In genomic region chr4:168076989-168077725, GRCh38 we compare ENCODE assay signal across 9 cellular contexts. TPM values are rescaled to one million over a fixed set of nuclear protein-coding genes. Genes with fewer than 3 reads are reported as not detected.
DNase-seq lines count a peak whose midpoint lies in the region; ATAC-seq and TF ChIP-seq lines count a peak whose summit lies in the region.
"Had no signal": no experiment of that assay in that cellular context is flagged by ENCODE, and none has a peak within 500 bp of the region (broad histone marks: within the 10 kb centered on the region; RNA-seq: fewer than 3 reads in every experiment).

No MANE protein-coding gene starts in this region.

- H3K27me3 ChIP-seq in HL-60 (ENCODE audit: insufficient read depth, poor library complexity, severe bottlenecking) (no peaks in the 10 kb centered on the region), PC-3 (ENCODE audit: low read length) (no peaks in the 10 kb centered on the region), spleen (replicated peaks in 1 of 7) (no peaks in the 10 kb centered on the region)
- H3K27me3 ChIP-seq: BLaER1 had no signal

- H3K27ac ChIP-seq in HL-60 (replicated peaks) = no peak overlapping the region
- peak overlapping the region; percentile 75 for H3K27ac ChIP-seq in PC-3 (ENCODE audit: low read length)
- H3K27ac ChIP-seq in spleen = no peak overlapping the region
- H3K27ac ChIP-seq: BLaER1 had no signal

- POLR2A ChIA-PET in PC-3 (lab: Charles Lee; ENCODE audit: unreplicated experiment) = no interaction called here

- 14 to 25% (median 22%) methylated on average over 2 of the region's 2 CpGs for WGBS in spleen, 5 donors

- no peaks in the 10 kb centered on the region for H3K9me2 ChIP-seq in PC-3 (replicated peaks; ENCODE audit: low read length)

- TF ChIP-seq POLR2A in spleen (IDR thresholded peaks at IDR 0.05) = no peak

- DNase-seq in DMS 273 (lab: John Stamatoyannopoulos, UW; ENCODE audit: unreplicated experiment) (peak; percentile 71), DMS 273 treated with DMSO at 0.1 percent for 48 hours (lab: John Stamatoyannopoulos, UW) (no peak), HL-60 (ENCODE audit: low read depth in 1 of 2, low spot score in 1 of 2) (peak; percentile 11 to 47), PC-3 (peak; percentile 85), anterior cingulate cortex (lab: John Stamatoyannopoulos, UW) (peak in 42 of 58 donors; percentile 0 to 74 (median 10)), hypothalamus (lab: John Stamatoyannopoulos, UW) (peak in 34 of 51 donors; percentile 0 to 59 (median 14)), spleen (no peak)

- H3K9me3 ChIP-seq in PC-3 (ENCODE audit: low read length) (no peaks in the 10 kb centered on the region), spleen (no peaks in the 10 kb centered on the region)
- H3K9me3 ChIP-seq: BLaER1 had no signal

- intact Hi-C loops in PC-3 (cut with micrococcal nuclease) (loop anchor here (1.0 to 5.0 kb wide), 4 partner anchors 49 to 455 kb away; no protein-coding TSS in a partner anchor), spleen (cut with DNase I; ENCODE audit: low total_unique reads) (loop anchor here (5.0 to 10.0 kb wide), 2 partner anchors 1052 to 1915 kb away; no protein-coding TSS in a partner anchor)

- H3K4me3 ChIP-seq in HL-60 (replicated peaks; ENCODE audit: insufficient read depth, low read length) (no peak overlapping the region), PC-3 (ENCODE audit: low read length) (no peak overlapping the region), spleen (no peak overlapping the region)
- H3K4me3 ChIP-seq: BLaER1 had no signal

- ATAC-seq in GM21526 (IDR thresholded peaks at IDR 0.05; ENCODE audit: low FRiP score, unreplicated experiment) = peak; percentile 97
- peak; percentile 76 for ATAC-seq in PC-3

- CTCF ChIA-PET in PC-3 (lab: Charles Lee) = interaction anchor here (1.4 kb wide), 1 partner anchor 76 kb away, joined by 3 read pairs; no protein-coding TSS in a partner anchor

- peak; percentile 58 for TF ChIP-seq CTCF in HL-60 (IDR thresholded peaks at IDR 0.05; ENCODE audit: insufficient read depth, low read length)
- peak; percentile 86 for TF ChIP-seq CTCF in PC-3 (conservative IDR thresholded peaks at IDR 0.05; ENCODE audit: low read depth, low read length)
- TF ChIP-seq CTCF in spleen (IDR thresholded peaks at IDR 0.05 in 8 of 11, conservative IDR thresholded peaks at IDR 0.05 in 3 of 11) = peak in 9 of 11 experiments; percentile 23 to 68 (median 52)

- peak overlapping the region; percentile 58 for H2AFZ ChIP-seq in PC-3 (ENCODE audit: low read length)

- no peaks in the 10 kb centered on the region for H3F3A ChIP-seq in PC-3 (ENCODE audit: low read length, unreplicated experiment)

- H3K4me1 ChIP-seq in PC-3 (ENCODE audit: insufficient read depth, low read length) (peaks cover 16% of the 10 kb centered on the region), spleen (no peaks in the 10 kb centered on the region)
- H3K4me1 ChIP-seq: BLaER1 had no signal

- peak overlapping the region; percentile 37; the same call in 1 of the 2 replicates for H3K4me2 ChIP-seq in PC-3 (ENCODE audit: low read length)
- H3K4me2 ChIP-seq: BLaER1 had no signal

- no peaks in the 10 kb centered on the region for H4K20me1 ChIP-seq in PC-3 (ENCODE audit: low read length)
- H4K20me1 ChIP-seq: BLaER1 had no signal

- no TSS peak for BruUV-seq in PC-3 (replicated peaks; lab: Mats Ljungman, UMichigan)

- no peaks in the 10 kb centered on the region for H3K79me2 ChIP-seq in PC-3 (ENCODE audit: low read length)

- no peak overlapping the region; the same call in 1 of the 2 replicates for H3K9ac ChIP-seq in PC-3 (ENCODE audit: low read length)
- H3K9ac ChIP-seq: BLaER1 had no signal

- no peaks in the 10 kb centered on the region for H3K36me3 ChIP-seq in PC-3 (ENCODE audit: low read depth, low read length)
- no peaks in the 10 kb centered on the region for H3K36me3 ChIP-seq in spleen
- H3K36me3 ChIP-seq: BLaER1 had no signal

RNA-seq across cellular contexts. Expression of gene ANXA10, which starts 15.2 kb away (rescaled TPM):
- total RNA-seq in PC-3 (2014; rRNA removed) (0.47 and 0.92 TPM in 2 replicates), spleen (not detected)
- polyA plus RNA-seq in spleen = not detected

Comparison
In these comparisons a context has a peak if more than half of its experiments do, and no peak if none do; other contexts are left out.
1. DNase-seq: peak in DMS 273 (single experiment), HL-60 (2 of 2), PC-3 (single experiment), anterior cingulate cortex (42 of 58) and hypothalamus (34 of 51); none in DMS 273 treated with DMSO at 0.1 percent for 48 hours (single experiment) and spleen (single experiment).
2. Peak in every context shown above with its lines, with median percentiles within 50 percentile points of each other: CTCF ChIP-seq.